In genomic region chr7:50531401-50531906, GRCh38 we compare ENCODE assay signal across 9 cellular contexts. TPM values are rescaled to one million over a fixed set of nuclear protein-coding genes. Genes with fewer than 3 reads are reported as not detected.
DNase-seq lines count a peak whose midpoint lies in the region; ATAC-seq and TF ChIP-seq lines count a peak whose summit lies in the region.
"Had no signal": no experiment of that assay in that cellular context is flagged by ENCODE, and none has a peak within 500 bp of the region (broad histone marks: within the 10 kb centered on the region; RNA-seq: fewer than 3 reads in every experiment).

No MANE protein-coding gene starts in this region.

- peak overlapping the region; percentile 28; the same call in 1 of the 2 replicates for H3K9ac ChIP-seq in ES-I3 (ENCODE audit: low read depth, low read length)
- H3K9ac ChIP-seq in MM.1S (ENCODE audit: low read length): no peak overlapping the region

- TF ChIP-seq CTCF in MM.1S (IDR thresholded peaks at IDR 0.05; ENCODE audit: low read length): no peak

- H3K36me3 Mint-ChIP-seq in activated naive CD8-positive, alpha-beta T cell treated with anti-CD3 and anti-CD28 coated beads for 36 hours: no peaks in the 10 kb centered on the region

- H3K4me3 Mint-ChIP-seq in activated naive CD8-positive, alpha-beta T cell treated with anti-CD3 and anti-CD28 coated beads for 36 hours: no peak overlapping the region

- H3K27ac ChIP-seq in mesodermal cell (ENCODE audit: low read depth, low read length, severe bottlenecking): peak overlapping the region; percentile 71
- H3K27ac ChIP-seq in MM.1S (ENCODE audit: low read length): no peak overlapping the region
- H3K27ac ChIP-seq: cardiac muscle cell had no signal

- no peaks in the 10 kb centered on the region for H4K20me1 ChIP-seq in MM.1S (ENCODE audit: insufficient read depth, low read length)

- H3K9me3 ChIP-seq in ES-I3 (ENCODE audit: control insufficient read depth, insufficient read depth, low read length) (no peaks in the 10 kb centered on the region), mesodermal cell (ENCODE audit: control insufficient read depth, low read length) (peaks cover 7% of the 10 kb centered on the region), MM.1S (replicated peaks; ENCODE audit: insufficient read depth, low read length) (no peaks in the 10 kb centered on the region)

- H3F3A ChIP-seq in MM.1S (ENCODE audit: insufficient read depth, low read length): no peaks in the 10 kb centered on the region

- no peaks in the 10 kb centered on the region for H3K9me3 Mint-ChIP-seq in activated naive CD8-positive, alpha-beta T cell treated with anti-CD3 and anti-CD28 coated beads for 36 hours

- no peak overlapping the region for H3K4me2 ChIP-seq in MM.1S (ENCODE audit: low read depth, low read length)

- no peak for ATAC-seq in HG03432 (IDR thresholded peaks at IDR 0.05; ENCODE audit: unreplicated experiment)

- H3K79me2 ChIP-seq in MM.1S (ENCODE audit: low read length): no peaks in the 10 kb centered on the region

- WGBS in mesodermal cell (ENCODE audit: insufficient coverage in 2 of 2), 2 experiments: 64 to 71% methylated on average over 9 to 11 of the region's 11 CpGs

- no peak overlapping the region for H3K27ac Mint-ChIP-seq in activated naive CD8-positive, alpha-beta T cell treated with anti-CD3 and anti-CD28 coated beads for 36 hours

- no peak overlapping the region for H2AFZ ChIP-seq in MM.1S (ENCODE audit: low read length)

- no peaks in the 10 kb centered on the region for H3K27me3 Mint-ChIP-seq in activated naive CD8-positive, alpha-beta T cell treated with anti-CD3 and anti-CD28 coated beads for 36 hours

- H3K4me1 ChIP-seq in ES-I3 (ENCODE audit: insufficient read depth, low read length) (peaks cover 23% of the 10 kb centered on the region), mesodermal cell (ENCODE audit: control insufficient read depth, insufficient read depth, low read length, poor library complexity, severe bottlenecking) (peaks cover 16% of the 10 kb centered on the region), MM.1S (ENCODE audit: low read length) (no peaks in the 10 kb centered on the region)

- no peaks in the 10 kb centered on the region for H3K9me2 ChIP-seq in MM.1S (replicated peaks; ENCODE audit: insufficient read depth, low read length)

- DNase-seq in NCI-H1436 treated with DMSO at 0.1 percent for 48 hours (lab: John Stamatoyannopoulos, UW) (peak; percentile 41), MM.1S (no peak), GM03348 (ENCODE audit: low spot score) (no peak)
- DNase-seq in activated CD4-positive, alpha-beta T cell treated with anti-CD3 and anti-CD28 coated beads, Interleukin-2, amount 50 U/mL, for 48 hours: peak; percentile 16 to 26
- DNase-seq in activated naive CD8-positive, alpha-beta T cell treated with anti-CD3 and anti-CD28 coated beads for 36 hours: no peak

- no peak overlapping the region for H3K4me3 ChIP-seq in mesodermal cell (ENCODE audit: extremely low read depth, insufficient read depth, low read length, poor library complexity, severe bottlenecking)
- H3K4me3 ChIP-seq in MM.1S (ENCODE audit: low read length): no peak overlapping the region
- H3K4me3 ChIP-seq: cardiac muscle cell had no signal

- peaks cover 5% of the 10 kb centered on the region for H3K4me1 Mint-ChIP-seq in activated naive CD8-positive, alpha-beta T cell treated with anti-CD3 and anti-CD28 coated beads for 36 hours

- H3K36me3 ChIP-seq in ES-I3 (ENCODE audit: insufficient read depth, low read length) (no peaks in the 10 kb centered on the region), mesodermal cell (ENCODE audit: control insufficient read depth, insufficient read depth, low read length) (no peaks in the 10 kb centered on the region), MM.1S (replicated peaks; ENCODE audit: insufficient read depth, low read length) (no peaks in the 10 kb centered on the region)
- H3K36me3 ChIP-seq: cardiac muscle cell had no signal

- no peaks in the 10 kb centered on the region for H3K27me3 ChIP-seq in MM.1S (replicated peaks; ENCODE audit: insufficient read depth, low read length)
- H3K27me3 ChIP-seq: cardiac muscle cell had no signal

RNA-seq across cellular contexts. Expression of gene DDC, which starts 33.8 kb away (rescaled TPM):
- 15.8 TPM for polyA plus RNA-seq in mesodermal cell (2013, experiment 1 of 2)
- 10.7 TPM for polyA plus RNA-seq in mesodermal cell (2013, experiment 2 of 2)
- 1 to 10 TPM in 1 of 2 experiments, under 1 TPM in 1; 0.64 to 1.1 TPM for total RNA-seq in activated naive CD8-positive, alpha-beta T cell treated with anti-CD3 and anti-CD28 coated beads for 36 hours
- total RNA-seq: cardiac muscle cell had no signal
- polyA plus RNA-seq: cardiac muscle cell had no signal

Comparison
In these comparisons a context has a peak if more than half of its experiments do, and no peak if none do; other contexts are left out.
1. DNase-seq: peak in NCI-H1436 treated with DMSO at 0.1 percent for 48 hours (single experiment) and activated CD4-positive, alpha-beta T cell treated with anti-CD3 and anti-CD28 coated beads, Interleukin-2, amount 50 U/mL, for 48 hours (2 of 2); none in activated naive CD8-positive, alpha-beta T cell treated with anti-CD3 and anti-CD28 coated beads for 36 hours (single experiment), MM.1S (single experiment) and GM03348 (single experiment).